11 cellular contexts compared by ENCODE assay signal in the genomic region with DNA sequence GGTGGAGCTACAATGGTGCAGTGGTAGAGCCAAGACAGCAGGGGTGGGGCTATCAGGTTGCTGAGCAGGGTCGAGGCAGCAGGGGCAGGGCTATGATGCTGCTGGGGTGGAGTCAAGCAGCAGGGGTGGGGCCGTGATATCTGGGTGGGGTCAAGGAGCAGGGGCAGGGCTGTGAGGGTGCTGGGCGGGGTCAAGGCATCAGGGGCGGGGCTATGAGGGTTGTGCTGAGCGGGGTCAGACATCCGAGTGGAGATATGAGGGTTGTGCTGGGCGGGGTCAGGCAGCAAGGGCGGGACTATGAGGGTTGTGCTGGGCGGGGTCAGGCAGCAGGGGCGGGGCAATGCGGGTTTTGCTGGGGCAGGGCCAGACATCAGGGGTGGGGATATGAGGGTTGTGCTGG. TPM values are rescaled to one million over a fixed set of nuclear protein-coding genes. Genes with fewer than 3 reads are reported as not detected.
DNase-seq lines count a peak whose midpoint lies in the region; ATAC-seq, FAIRE-seq and TF ChIP-seq lines count a peak whose summit lies in the region.
"Had no signal": no experiment of that assay in that cellular context is flagged by ENCODE, and none has a peak within 500 bp of the region (broad histone marks: within the 10 kb centered on the region; RNA-seq: fewer than 3 reads in every experiment).

No MANE protein-coding gene starts in this region.

- WGBS in K562 (ENCODE audit: insufficient coverage, low coverage, missing lambda C conversion rate): 2% methylated on average over 4 of the region's 11 CpGs

- CTCF ChIA-PET in K562 (lab: Yijun Ruan, JAX; ENCODE audit: low intra/inter-chr PET ratio): interaction anchor here (0.6 kb wide), 1 partner anchor 312 kb away, joined by 3 read pairs; the partner anchor contains the start of gene KISS1R

- no peak overlapping the region for H2AFZ ChIP-seq in K562 (ENCODE audit: low read depth, low read length)

- H3K4me3 ChIP-seq in K562: no peak overlapping the region
- H3K4me3 ChIP-seq: gastroesophageal sphincter had no signal

- intact Hi-C loops in K562 (cut with micrococcal nuclease): loop anchor here (2.0 kb wide), 2 partner anchors 30 to 54 kb away; no protein-coding TSS in a partner anchor

- no peaks in the 10 kb centered on the region for H3K4me1 Mint-ChIP-seq in stimulated activated memory B cell treated with anti-CD40 and anti-IgM and Interleukin-4, amounts not matched to agents 10 μg/mL and 1 μg/mL and 100 μg/mL, for 72 hours

- peak; percentile 75 for FAIRE-seq in K562 (lab: Jason Lieb, UNC)

- TF ChIP-seq RAD21 in K562 (CRISPR knock-in tag; conservative IDR thresholded peaks at IDR 0.05 in 1 of 2, IDR thresholded peaks at IDR 0.05 in 1 of 2): no peak

- no peak overlapping the region for H3K4me3 Mint-ChIP-seq in stimulated activated memory B cell treated with anti-CD40 and anti-IgM and Interleukin-4, amounts not matched to agents 10 μg/mL and 1 μg/mL and 100 μg/mL, for 72 hours

- peak; percentile 83 for DNase-seq in activated CD4-positive, alpha-beta T cell treated with anti-CD3 and anti-CD28 coated beads for 48 hours
- DNase-seq in activated CD4-positive, alpha-beta T cell treated with anti-CD3 and anti-CD28 coated beads for 4 hours: no peak
- DNase-seq in K562 (ENCODE audit: extremely low read depth in 1 of 4, low spot score in 3 of 4): peak; percentile 76 to 86 (median 82)
- DNase-seq in NCI-H1092 (lab: John Stamatoyannopoulos, UW): no peak
- no peak for DNase-seq in NCI-H2081 treated with DMSO at 0.1 percent for 48 hours (lab: John Stamatoyannopoulos, UW)
- DNase-seq: KG1, right cardiac atrium had no signal

- in situ Hi-C loops in K562 (cut with MboI): no loop called here

- H3K9me1 ChIP-seq in K562 (ENCODE audit: control insufficient read depth, insufficient read depth, low read length): no peaks in the 10 kb centered on the region

- TF ChIP-seq EP300 in K562 (IDR thresholded peaks at IDR 0.05; ENCODE audit: low read length): no peak

- ATAC-seq in SK-N-SH treated with all-trans-retinoic acid at 6 μM for 48 hours (peak; percentile 60), K562 (peak; percentile 96), GM19397 (IDR thresholded peaks at IDR 0.05; ENCODE audit: unreplicated experiment) (no peak)
- peak; percentile 70 for ATAC-seq in stimulated activated memory B cell treated with anti-CD40 and anti-IgM and Interleukin-4, amounts not matched to agents 10 μg/mL and 1 μg/mL and 100 μg/mL, for 72 hours
- ATAC-seq: gastroesophageal sphincter, right cardiac atrium had no signal

- H4K20me1 ChIP-seq in K562 (replicated peaks; ENCODE audit: control insufficient read depth, insufficient read depth, low read length): no peaks in the 10 kb centered on the region

- no peaks in the 10 kb centered on the region for H3K27me3 Mint-ChIP-seq in stimulated activated memory B cell treated with anti-CD40 and anti-IgM and Interleukin-4, amounts not matched to agents 10 μg/mL and 1 μg/mL and 100 μg/mL, for 72 hours

- no TSS peak for BruUV-seq in K562 (replicated peaks; lab: Mats Ljungman, UMichigan)

- no peaks in the 10 kb centered on the region for H3K36me3 Mint-ChIP-seq in stimulated activated memory B cell treated with anti-CD40 and anti-IgM and Interleukin-4, amounts not matched to agents 10 μg/mL and 1 μg/mL and 100 μg/mL, for 72 hours

- H3K4me1 ChIP-seq in K562 (replicated peaks in 1 of 2; ENCODE audit: control insufficient read depth in 2 of 2, insufficient read depth in 2 of 2, low read length in 2 of 2): peaks cover 0 to 51% of the 10 kb centered on the region in 2 experiments; a peak in 2 of 5 replicates

- no peaks in the 10 kb centered on the region for H3K36me3 ChIP-seq in K562 (ENCODE audit: control insufficient read depth, insufficient read depth, low read length)
- H3K36me3 ChIP-seq: gastroesophageal sphincter had no signal

- H3K4me2 ChIP-seq in K562 (ENCODE audit: insufficient read depth, low read length): no peak overlapping the region

- no peak for TF ChIP-seq CTCF in K562 (IDR thresholded peaks at IDR 0.05 in 2 of 3, conservative IDR thresholded peaks at IDR 0.05 in 1 of 3; ENCODE audit: insufficient read depth in 2 of 3, low read depth in 1 of 3, low read length in 3 of 3)

- H3K9me3 ChIP-seq in K562 (replicated peaks; ENCODE audit: control insufficient read depth, insufficient read depth, low read depth, low read length): peaks cover 2% of the 10 kb centered on the region; the same call in 1 of the 2 replicates
- H3K9me3 ChIP-seq: gastroesophageal sphincter had no signal

- POLR2A ChIA-PET in K562 (lab: Yijun Ruan, JAX): interaction anchor here (0.5 to 1.0 kb wide), 3 partner anchors 11 to 119 kb away, joined by 3 to 8 read pairs (median 3); no protein-coding TSS in a partner anchor

- no peak overlapping the region for H3K9ac ChIP-seq in K562 (ENCODE audit: insufficient read depth in 1 of 2, low read depth in 2 of 2, low read length in 2 of 2)

- no peaks in the 10 kb centered on the region for H3K27me3 ChIP-seq in K562 (ENCODE audit: control insufficient read depth in 2 of 2, insufficient read depth in 2 of 2, low read length in 2 of 2)

- H3K27ac Mint-ChIP-seq in stimulated activated memory B cell treated with anti-CD40 and anti-IgM and Interleukin-4, amounts not matched to agents 10 μg/mL and 1 μg/mL and 100 μg/mL, for 72 hours: no peak overlapping the region

- no peaks in the 10 kb centered on the region for H3K79me2 ChIP-seq in K562 (ENCODE audit: control insufficient read depth, insufficient read depth, low read length)

- peaks cover 15% of the 10 kb centered on the region for H3K9me3 Mint-ChIP-seq in stimulated activated memory B cell treated with anti-CD40 and anti-IgM and Interleukin-4, amounts not matched to agents 10 μg/mL and 1 μg/mL and 100 μg/mL, for 72 hours

- TF ChIP-seq POLR2A in K562 (conservative IDR thresholded peaks at IDR 0.05): no peak

- no peak overlapping the region for H3K27ac ChIP-seq in K562 (ENCODE audit: extremely low read depth, low read depth, low read length)
- H3K27ac ChIP-seq: gastroesophageal sphincter had no signal

RNA-seq across cellular contexts. Expression of gene HCN2, which starts 14.7 kb away (rescaled TPM):
- total RNA-seq in K562 (2011; cell fraction: chromatin; rRNA removed; ENCODE audit: low replicate concordance): 2.7 and 8.1 TPM in 2 replicates
- 6.2 and 7.2 TPM in 2 replicates for total RNA-seq in K562 (2011; cell fraction: nucleolus; rRNA removed)
- total RNA-seq in K562 (2011; cell fraction: nucleoplasm; rRNA removed): 3.6 and 3.7 TPM in 2 replicates
- total RNA-seq in K562 (2014; rRNA removed): 0.82 and 1.3 TPM in 2 replicates
- total RNA-seq in K562 (2014; rRNA removed; fragmentation: Illumina TruSeq; extraction: Trizol): 0.29 and 0.40 TPM in 2 replicates
- 0.29 and 0.30 TPM in 2 replicates for total RNA-seq in K562 (2015; rRNA removed; fragmentation: Illumina TruSeq; extraction: Trizol)
- total RNA-seq in K562 (2021): 3.9 and 4.2 TPM in 2 replicates
- polyA plus RNA-seq in K562 (2011; rRNA removed): 0.64 and 0.76 TPM in 2 replicates
- 1.1 and 1.5 TPM in 2 replicates for polyA plus RNA-seq in K562 (2011; cell fraction: cytosol; rRNA removed)
- polyA plus RNA-seq in K562 (2011; cell fraction: nucleus; rRNA removed): 3.0 and 3.9 TPM in 2 replicates
- polyA plus RNA-seq in K562 (2012): 1.6 and 1.7 TPM in 2 replicates
- 0.91 and 1.9 TPM in 2 replicates for polyA plus RNA-seq in K562 (2014; fragmentation: Illumina TruSeq; extraction: Trizol)
- polyA plus RNA-seq in K562 (2014; fragmentation: Nextera tagmentation; extraction: Ambion mirVana): not detected
- polyA plus RNA-seq in K562 (2014; rRNA removed): 0.86 and 1.2 TPM in 2 replicates
- polyA minus RNA-seq in K562 (2011; rRNA and poly(A)+ RNA removed): 1.3 and 1.6 TPM in 2 replicates
- 2.3 and 3.5 TPM in 2 replicates for polyA minus RNA-seq in K562 (2011; cell fraction: cytosol; rRNA and poly(A)+ RNA removed)
- polyA minus RNA-seq in K562 (2011; cell fraction: nucleus; rRNA and poly(A)+ RNA removed): 1.5 and 2.2 TPM in 2 replicates

RNA-seq across cellular contexts. Expression of gene POLRMT, which starts 29.0 kb away (rescaled TPM):
- total RNA-seq in K562 (2011; cell fraction: chromatin; rRNA removed; ENCODE audit: low replicate concordance): 71.2 and 248 TPM in 2 replicates
- 221 and 235 TPM in 2 replicates for total RNA-seq in K562 (2011; cell fraction: nucleolus; rRNA removed)
- total RNA-seq in K562 (2011; cell fraction: nucleoplasm; rRNA removed): 86.3 and 109 TPM in 2 replicates
- total RNA-seq in K562 (2014; rRNA removed): 82.8 and 96.5 TPM in 2 replicates
- 33.4 and 49.3 TPM in 2 replicates for total RNA-seq in K562 (2014; rRNA removed; fragmentation: Illumina TruSeq; extraction: Trizol)
- total RNA-seq in K562 (2015; rRNA removed; fragmentation: Illumina TruSeq; extraction: Trizol): 61.9 and 68.0 TPM in 2 replicates
- 134 and 144 TPM in 2 replicates for total RNA-seq in K562 (2021)
- polyA plus RNA-seq in K562 (2011; rRNA removed): 60.8 and 111 TPM in 2 replicates
- 39.8 and 94.7 TPM in 2 replicates for polyA plus RNA-seq in K562 (2011; cell fraction: cytosol; rRNA removed)
- polyA plus RNA-seq in K562 (2011; cell fraction: nucleus; rRNA removed): 319 and 523 TPM in 2 replicates
- polyA plus RNA-seq in K562 (2012): 95.6 and 140 TPM in 2 replicates
- 71.8 and 99.5 TPM in 2 replicates for polyA plus RNA-seq in K562 (2014; fragmentation: Illumina TruSeq; extraction: Trizol)
- polyA plus RNA-seq in K562 (2014; fragmentation: Nextera tagmentation; extraction: Ambion mirVana): 10 to 100 TPM; 30.3 to 34.0 TPM
- 67.5 and 88.4 TPM in 2 replicates for polyA plus RNA-seq in K562 (2014; rRNA removed)
- 60.0 and 108 TPM in 2 replicates for polyA minus RNA-seq in K562 (2011; rRNA and poly(A)+ RNA removed)
- 88.4 and 105 TPM in 2 replicates for polyA minus RNA-seq in K562 (2011; cell fraction: cytosol; rRNA and poly(A)+ RNA removed)
- 57.5 and 62.3 TPM in 2 replicates for polyA minus RNA-seq in K562 (2011; cell fraction: nucleus; rRNA and poly(A)+ RNA removed)

RNA-seq across cellular contexts. Expression of gene BSG, which starts 32.0 kb away (rescaled TPM):
- total RNA-seq in K562 (2011; cell fraction: chromatin; rRNA removed; ENCODE audit: low replicate concordance): 106 and 369 TPM in 2 replicates
- 735 and 796 TPM in 2 replicates for total RNA-seq in K562 (2011; cell fraction: nucleolus; rRNA removed)
- total RNA-seq in K562 (2011; cell fraction: nucleoplasm; rRNA removed): 350 and 437 TPM in 2 replicates
- total RNA-seq in K562 (2014; rRNA removed) (398 and 484 TPM in 2 replicates), K562 (2014; rRNA removed; fragmentation: Illumina TruSeq; extraction: Trizol) (59.1 and 89.1 TPM in 2 replicates), K562 (2015; rRNA removed; fragmentation: Illumina TruSeq; extraction: Trizol) (211 and 220 TPM in 2 replicates), K562 (2021) (495 and 506 TPM in 2 replicates)
- polyA plus RNA-seq in K562 (2011; rRNA removed) (129 and 411 TPM in 2 replicates), K562 (2014; fragmentation: Illumina TruSeq; extraction: Trizol) (187 and 351 TPM in 2 replicates), K562 (2014; fragmentation: Nextera tagmentation; extraction: Ambion mirVana) (10 to 100 TPM in 1 of 2 experiments, 1 to 10 TPM in 1; 4.6 to 17.9 TPM), K562 (2014; rRNA removed) (236 and 311 TPM in 2 replicates)
- 277 and 455 TPM in 2 replicates for polyA plus RNA-seq in K562 (2011; cell fraction: cytosol; rRNA removed)
- 198 and 199 TPM in 2 replicates for polyA plus RNA-seq in K562 (2011; cell fraction: nucleus; rRNA removed)
- 362 and 456 TPM in 2 replicates for polyA plus RNA-seq in K562 (2012)
- polyA minus RNA-seq in K562 (2011; rRNA and poly(A)+ RNA removed): 61.0 and 70.9 TPM in 2 replicates
- 197 and 315 TPM in 2 replicates for polyA minus RNA-seq in K562 (2011; cell fraction: cytosol; rRNA and poly(A)+ RNA removed)
- 48.1 and 72.2 TPM in 2 replicates for polyA minus RNA-seq in K562 (2011; cell fraction: nucleus; rRNA and poly(A)+ RNA removed)

RNA-seq across cellular contexts. Expression of gene FGF22, which starts 35.3 kb away (rescaled TPM):
- total RNA-seq in K562 (2011; cell fraction: chromatin; rRNA removed; ENCODE audit: low replicate concordance): 2.3 and 4.6 TPM in 2 replicates
- total RNA-seq in K562 (2011; cell fraction: nucleolus; rRNA removed): 3.2 and 3.7 TPM in 2 replicates
- total RNA-seq in K562 (2011; cell fraction: nucleoplasm; rRNA removed): 2.6 and 4.0 TPM in 2 replicates
- 0.49 and 1.7 TPM in 2 replicates for total RNA-seq in K562 (2014; rRNA removed)
- total RNA-seq in K562 (2014; rRNA removed; fragmentation: Illumina TruSeq; extraction: Trizol): not detected in 2 replicates
- total RNA-seq in K562 (2015; rRNA removed; fragmentation: Illumina TruSeq; extraction: Trizol): 0.25 TPM in 1 of 2 replicates, not detected in the other
- 0.58 and 0.86 TPM in 2 replicates for total RNA-seq in K562 (2021)
- 0.14 and 0.24 TPM in 2 replicates for polyA plus RNA-seq in K562 (2011; rRNA removed)
- polyA plus RNA-seq in K562 (2011; cell fraction: cytosol; rRNA removed): 0.18 and 0.34 TPM in 2 replicates
- 1.5 and 3.3 TPM in 2 replicates for polyA plus RNA-seq in K562 (2011; cell fraction: nucleus; rRNA removed)
- polyA plus RNA-seq in K562 (2012): 0.60 and 0.89 TPM in 2 replicates
- 0.14 TPM in 1 of 2 replicates, not detected in the other for polyA plus RNA-seq in K562 (2014; fragmentation: Illumina TruSeq; extraction: Trizol)
- polyA plus RNA-seq in K562 (2014; fragmentation: Nextera tagmentation; extraction: Ambion mirVana): not detected
- 1.6 and 2.2 TPM in 2 replicates for polyA plus RNA-seq in K562 (2014; rRNA removed)
- not detected in 2 replicates for polyA minus RNA-seq in K562 (2011; rRNA and poly(A)+ RNA removed)
- not detected in 2 replicates for polyA minus RNA-seq in K562 (2011; cell fraction: cytosol; rRNA and poly(A)+ RNA removed)
- polyA minus RNA-seq in K562 (2011; cell fraction: nucleus; rRNA and poly(A)+ RNA removed): 0.33 and 0.40 TPM in 2 replicates

RNA-seq across cellular contexts. Expression of gene RNF126, which starts 58.7 kb away (rescaled TPM):
- total RNA-seq in K562 (2011; cell fraction: chromatin; rRNA removed; ENCODE audit: low replicate concordance): 35.2 and 104 TPM in 2 replicates
- 88.7 and 118 TPM in 2 replicates for total RNA-seq in K562 (2011; cell fraction: nucleolus; rRNA removed)
- 57.0 and 58.7 TPM in 2 replicates for total RNA-seq in K562 (2011; cell fraction: nucleoplasm; rRNA removed)
- total RNA-seq in K562 (2014; rRNA removed): 101 and 128 TPM in 2 replicates
- 6.6 and 7.6 TPM in 2 replicates for total RNA-seq in K562 (2014; rRNA removed; fragmentation: Illumina TruSeq; extraction: Trizol)
- 26.2 and 31.8 TPM in 2 replicates for total RNA-seq in K562 (2015; rRNA removed; fragmentation: Illumina TruSeq; extraction: Trizol)
- 85.7 and 95.8 TPM in 2 replicates for total RNA-seq in K562 (2021)
- polyA plus RNA-seq in K562 (2011; rRNA removed): 6.5 and 12.3 TPM in 2 replicates
- 22.5 and 58.3 TPM in 2 replicates for polyA plus RNA-seq in K562 (2011; cell fraction: cytosol; rRNA removed)
- 48.9 and 104 TPM in 2 replicates for polyA plus RNA-seq in K562 (2011; cell fraction: nucleus; rRNA removed)
- polyA plus RNA-seq in K562 (2012): 65.9 and 76.9 TPM in 2 replicates
- polyA plus RNA-seq in K562 (2014; fragmentation: Illumina TruSeq; extraction: Trizol): 9.1 and 34.6 TPM in 2 replicates
- under 1 TPM; 0.27 to 0.36 TPM for polyA plus RNA-seq in K562 (2014; fragmentation: Nextera tagmentation; extraction: Ambion mirVana)
- polyA plus RNA-seq in K562 (2014; rRNA removed): 79.0 and 87.6 TPM in 2 replicates
- polyA minus RNA-seq in K562 (2011; rRNA and poly(A)+ RNA removed): 1.7 and 4.6 TPM in 2 replicates
- 20.2 and 32.4 TPM in 2 replicates for polyA minus RNA-seq in K562 (2011; cell fraction: cytosol; rRNA and poly(A)+ RNA removed)
- polyA minus RNA-seq in K562 (2011; cell fraction: nucleus; rRNA and poly(A)+ RNA removed): 34.3 and 38.8 TPM in 2 replicates

Comparison
In these comparisons a context has a peak if more than half of its experiments do, and no peak if none do; other contexts are left out.
1. DNase-seq: peak in activated CD4-positive, alpha-beta T cell treated with anti-CD3 and anti-CD28 coated beads for 48 hours (single experiment) and K562 (4 of 4); none in activated CD4-positive, alpha-beta T cell treated with anti-CD3 and anti-CD28 coated beads for 4 hours (0 of 2), NCI-H1092 (single experiment) and NCI-H2081 treated with DMSO at 0.1 percent for 48 hours (single experiment).